21 cellular contexts compared by ENCODE assay signal in the genomic region with DNA sequence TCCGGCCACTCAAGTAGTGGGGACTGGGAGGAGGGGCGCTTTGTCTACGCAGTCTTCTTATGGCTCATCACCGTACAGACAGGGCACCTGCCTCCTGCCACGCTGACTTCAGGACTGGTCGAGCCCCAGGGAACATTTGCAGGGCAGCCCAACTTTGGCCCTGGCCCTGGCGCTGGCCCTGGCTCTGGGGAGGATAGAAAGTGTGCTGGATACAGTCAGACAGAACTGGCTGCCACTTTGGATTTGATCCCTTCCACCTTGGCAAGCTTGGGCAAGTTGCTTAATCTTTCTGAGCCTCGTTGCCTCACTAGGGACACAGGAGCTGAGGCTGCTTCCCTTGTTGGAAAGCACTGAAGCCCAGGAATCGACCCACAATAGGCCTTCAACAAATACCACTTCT. TPM values are rescaled to one million over a fixed set of nuclear protein-coding genes. Genes with fewer than 3 reads are reported as not detected.
DNase-seq lines count a peak whose midpoint lies in the region; TF ChIP-seq lines count a peak whose summit lies in the region.
"Had no signal": no experiment of that assay in that cellular context is flagged by ENCODE, and none has a peak within 500 bp of the region (broad histone marks: within the 10 kb centered on the region; RNA-seq: fewer than 3 reads in every experiment).

No MANE protein-coding gene starts in this region.

- CTCF ChIA-PET in activated CD4-positive, alpha-beta T cell treated with anti-CD3 and anti-CD28 coated beads, Interleukin-2, amount 10 ng/mL, durations not matched to agents 7 days and 5 days (lab: Charles Lee), result no interaction called here

- H3K4me1 ChIP-seq in GM23248 (ENCODE audit: insufficient read depth) (no peaks in the 10 kb centered on the region), right atrium auricular region (peaks cover 0 to 22% of the 10 kb centered on the region in 2 donors), neural progenitor cell (no peaks in the 10 kb centered on the region)
- H3K4me1 ChIP-seq: HAP-1 had no signal

- no peak overlapping the region for H3K27ac Mint-ChIP-seq in neural progenitor cell
- no peak overlapping the region for H3K27ac Mint-ChIP-seq in activated CD4-positive, alpha-beta T cell treated with anti-CD3 and anti-CD28 coated beads, Interleukin-2, amount 10 ng/mL, durations not matched to agents 7 days and 5 days
- H3K27ac Mint-ChIP-seq: activated CD4-positive, alpha-beta T cell treated with anti-CD3 and anti-CD28 coated beads for 36 hours; progenitor cell of endocrine pancreas; T-helper 1 cell treated with Interleukin-12 subunit alpha and Interleukin-12 subunit beta and Interleukin-4 antibody, amounts not matched to agents 30 μg/mL and 1 μg/mL, for 36 hours had no signal

- no peak overlapping the region for H2AFZ ChIP-seq in GM23248
- H2AFZ ChIP-seq in neural progenitor cell (replicated peaks), result no peak overlapping the region

- H3K79me2 ChIP-seq in GM23248 (ENCODE audit: insufficient read depth) (no peaks in the 10 kb centered on the region), neural progenitor cell (ENCODE audit: low read depth) (no peaks in the 10 kb centered on the region)

- in situ Hi-C loops in GM23248 (cut with MboI), result loop anchor here (25.0 kb wide), 1 partner anchor 107 kb away; no protein-coding TSS in a partner anchor

- no peaks in the 10 kb centered on the region for H3K36me3 Mint-ChIP-seq in neural progenitor cell
- H3K36me3 Mint-ChIP-seq in activated CD4-positive, alpha-beta T cell treated with anti-CD3 and anti-CD28 coated beads, Interleukin-2, amount 10 ng/mL, durations not matched to agents 7 days and 5 days (ENCODE audit: low read depth), result peaks cover 34% of the 10 kb centered on the region

- no peak overlapping the region for H3K4me2 ChIP-seq in GM23248 (ENCODE audit: unreplicated experiment)
- no peak overlapping the region for H3K4me2 ChIP-seq in neural progenitor cell

- peaks cover 6% of the 10 kb centered on the region for H3K27me3 Mint-ChIP-seq in neural progenitor cell (ENCODE audit: insufficient read depth, low read depth)
- H3K27me3 Mint-ChIP-seq in activated CD4-positive, alpha-beta T cell treated with anti-CD3 and anti-CD28 coated beads, Interleukin-2, amount 10 ng/mL, durations not matched to agents 7 days and 5 days, result no peaks in the 10 kb centered on the region
- H3K27me3 Mint-ChIP-seq: activated CD4-positive, alpha-beta T cell treated with anti-CD3 and anti-CD28 coated beads for 36 hours had no signal

- H3K36me3 ChIP-seq in GM23248 (ENCODE audit: low read depth) (no peaks in the 10 kb centered on the region), right atrium auricular region (no peaks in the 10 kb centered on the region), neural progenitor cell (no peaks in the 10 kb centered on the region)
- H3K36me3 ChIP-seq: HAP-1 had no signal

- no peak overlapping the region for H3K9ac ChIP-seq in GM23248
- H3K9ac ChIP-seq in neural progenitor cell, result no peak overlapping the region

- peak overlapping the region; percentile 22 for H3K4me3 Mint-ChIP-seq in neural progenitor cell
- no peak overlapping the region for H3K4me3 Mint-ChIP-seq in activated CD4-positive, alpha-beta T cell treated with anti-CD3 and anti-CD28 coated beads, Interleukin-2, amount 10 ng/mL, durations not matched to agents 7 days and 5 days
- H3K4me3 Mint-ChIP-seq: activated CD4-positive, alpha-beta T cell treated with anti-CD3 and anti-CD28 coated beads for 36 hours; activated T-cell treated with anti-CD3 and anti-CD28 coated beads, Interleukin-2, amount 50 U/mL, for 4 hours; T-helper 1 cell treated with Interleukin-12 subunit alpha and Interleukin-12 subunit beta and Interleukin-4 antibody, amounts not matched to agents 30 μg/mL and 1 μg/mL, for 36 hours had no signal

- peak; percentile 14 for DNase-seq in GM23248
- DNase-seq in epithelial cell of esophagus (ENCODE audit: low read depth), result peak; percentile 44
- peak; percentile 72 for DNase-seq in right atrium auricular region (ENCODE audit: low spot score)
- no peak for DNase-seq in neural progenitor cell (ENCODE audit: low spot score)
- DNase-seq in activated CD4-positive, alpha-beta T cell treated with anti-CD3 and anti-CD28 coated beads, Interleukin-2, amount 10 ng/mL, durations not matched to agents 7 days and 5 days, result no peak
- no peak for DNase-seq in superior temporal gyrus (ENCODE audit: extremely low spot score)
- no peak for DNase-seq in mucosa of gallbladder (ENCODE audit: low spot score)
- DNase-seq: activated CD4-positive, alpha-beta T cell treated with anti-CD3 and anti-CD28 coated beads for 36 hours; activated naive CD4-positive, alpha-beta T cell treated with Interleukin-2 at 50 U/mL for 16 hours; activated T-cell treated with anti-CD3 and anti-CD28 coated beads, Interleukin-2, amount 50 U/mL, for 4 hours; cortex of kidney; mucosa of descending colon; NCI-H2029 treated with DMSO at 0.1 percent for 48 hours; NCI-H2227 treated with DMSO at 0.1 percent for 48 hours; stimulated activated CD4-positive, alpha-beta T cell treated with anti-CD3 and anti-CD28 coated beads, Interleukin-1b, Interleukin-23, amount 100 ng/mL, for 48 hours had no signal

- no peaks in the 10 kb centered on the region for H3K9me3 ChIP-seq in GM23248 (ENCODE audit: low read depth)
- H3K9me3 ChIP-seq in right atrium auricular region, result no peaks in the 10 kb centered on the region
- no peaks in the 10 kb centered on the region for H3K9me3 ChIP-seq in neural progenitor cell (ENCODE audit: low read depth)
- H3K9me3 ChIP-seq: HAP-1, mucosa of descending colon, suprapubic skin had no signal

- H3K4me1 Mint-ChIP-seq in neural progenitor cell, result peaks cover 7% of the 10 kb centered on the region
- peaks cover 4% of the 10 kb centered on the region for H3K4me1 Mint-ChIP-seq in activated CD4-positive, alpha-beta T cell treated with anti-CD3 and anti-CD28 coated beads, Interleukin-2, amount 10 ng/mL, durations not matched to agents 7 days and 5 days
- H3K4me1 Mint-ChIP-seq: activated CD4-positive, alpha-beta T cell treated with anti-CD3 and anti-CD28 coated beads for 36 hours had no signal

- no peaks in the 10 kb centered on the region for H4K20me1 ChIP-seq in GM23248 (ENCODE audit: insufficient read depth)
- no peaks in the 10 kb centered on the region for H4K20me1 ChIP-seq in neural progenitor cell (ENCODE audit: low read depth)

- POLR2A ChIA-PET in activated CD4-positive, alpha-beta T cell treated with anti-CD3 and anti-CD28 coated beads, Interleukin-2, amount 10 ng/mL, durations not matched to agents 7 days and 5 days (lab: Charles Lee), result no interaction called here

- H3K4me3 ChIP-seq in GM23248 (no peak overlapping the region), epithelial cell of esophagus (ENCODE audit: low read length) (no peak overlapping the region), right atrium auricular region (no peak overlapping the region), neural progenitor cell (no peak overlapping the region)
- H3K4me3 ChIP-seq: HAP-1, mucosa of descending colon, SK-N-MC, skin epidermis, suprapubic skin had no signal

- H3K27me3 ChIP-seq in GM23248 (replicated peaks; ENCODE audit: insufficient read depth) (no peaks in the 10 kb centered on the region), right atrium auricular region (no peaks in the 10 kb centered on the region), neural progenitor cell (no peaks in the 10 kb centered on the region)
- H3K27me3 ChIP-seq: suprapubic skin had no signal

- no peak overlapping the region for H3K27ac ChIP-seq in GM23248
- no peak overlapping the region for H3K27ac ChIP-seq in right atrium auricular region
- no peak overlapping the region for H3K27ac ChIP-seq in neural progenitor cell
- H3K27ac ChIP-seq: SK-N-MC, suprapubic skin had no signal

- H3K9me2 ChIP-seq in GM23248 (ENCODE audit: insufficient read depth), result no peaks in the 10 kb centered on the region

- 42 to 44% methylated on average over 9 of the region's 9 CpGs for WGBS in GM23248 (ENCODE audit: low coverage in 1 of 2, low lambda C conversion rate in 2 of 2, missing lambda C conversion rate in 2 of 2), 2 experiments

- TF ChIP-seq CTCF in epithelial cell of esophagus (IDR thresholded peaks at IDR 0.05; ENCODE audit: insufficient read depth, low read depth, low read length, missing control alignments) (no peak), right atrium auricular region (IDR thresholded peaks at IDR 0.05) (no peak), neural progenitor cell (IDR thresholded peaks at IDR 0.05) (no peak)

- no peaks in the 10 kb centered on the region for H3K9me3 Mint-ChIP-seq in neural progenitor cell
- no peaks in the 10 kb centered on the region for H3K9me3 Mint-ChIP-seq in activated CD4-positive, alpha-beta T cell treated with anti-CD3 and anti-CD28 coated beads, Interleukin-2, amount 10 ng/mL, durations not matched to agents 7 days and 5 days
- H3K9me3 Mint-ChIP-seq: activated T-cell treated with anti-CD3 and anti-CD28 coated beads, Interleukin-2, amount 50 U/mL, for 4 hours; T-helper 1 cell treated with Interleukin-12 subunit alpha and Interleukin-12 subunit beta and Interleukin-4 antibody, amounts not matched to agents 30 μg/mL and 1 μg/mL, for 36 hours had no signal

- H3F3A ChIP-seq in GM23248 (ENCODE audit: insufficient read depth), result no peaks in the 10 kb centered on the region
- no peaks in the 10 kb centered on the region for H3F3A ChIP-seq in neural progenitor cell (ENCODE audit: low read depth)

RNA-seq across cellular contexts. Expression of gene LGALS9, which starts 13.6 kb away (rescaled TPM):
- 1.3 and 3.2 TPM in 2 replicates for total RNA-seq in GM23248 (2014; rRNA removed; shearing (Covaris generic))
- 1.8 and 4.1 TPM in 2 replicates for polyA plus RNA-seq in GM23248 (2016; fragmentation: Nextera tagmentation; extraction: Ambion mirVana)
- 10 to 100 TPM in 1 of 2 donors, 1 to 10 TPM in 1; 9.7 to 27.4 TPM for total RNA-seq in right atrium auricular region
- 0.37 and 0.54 TPM in 2 replicates for total RNA-seq in neural progenitor cell (ENCODE audit: low replicate concordance)
- total RNA-seq in activated CD4-positive, alpha-beta T cell treated with anti-CD3 and anti-CD28 coated beads, Interleukin-2, amount 10 ng/mL, durations not matched to agents 7 days and 5 days, result 100 to 1,000 TPM; 223 to 233 TPM
- 103 TPM for total RNA-seq in mucosa of gallbladder

Comparison
In these comparisons a context has a peak if more than half of its experiments do, and no peak if none do; other contexts are left out.
1. DNase-seq: peak in GM23248 (single experiment), epithelial cell of esophagus (single experiment) and right atrium auricular region (single experiment); none in neural progenitor cell (single experiment), activated CD4-positive, alpha-beta T cell treated with anti-CD3 and anti-CD28 coated beads, Interleukin-2, amount 10 ng/mL, durations not matched to agents 7 days and 5 days (single experiment), superior temporal gyrus (single experiment) and mucosa of gallbladder (single experiment).